Comparison of ENCODE assay signal across 19 cellular contexts in the genomic region with DNA sequence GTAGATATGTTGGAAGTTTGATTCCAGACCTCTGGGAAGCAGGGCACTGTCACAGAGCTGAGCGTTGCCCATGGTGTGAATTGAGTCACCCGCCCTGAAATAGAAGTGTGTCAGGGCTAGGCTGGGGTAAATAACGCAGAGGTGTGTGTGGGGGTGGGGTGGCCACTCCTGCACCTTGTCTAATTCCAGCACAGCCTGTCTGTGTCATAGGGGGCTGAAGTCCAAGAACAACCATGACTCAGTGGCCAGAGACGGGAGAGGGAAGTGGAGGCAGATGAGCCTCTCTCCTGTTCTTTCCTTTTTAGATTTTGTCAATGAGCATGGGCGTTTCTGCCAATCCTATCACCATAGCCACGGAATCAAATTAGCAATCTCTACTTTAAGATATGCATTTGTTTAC.
DNase-seq lines count a peak whose midpoint lies in the region; ATAC-seq, FAIRE-seq and TF ChIP-seq lines count a peak whose summit lies in the region.
"Had no signal": no experiment of that assay in that cellular context is flagged by ENCODE, and none has a peak within 500 bp of the region (broad histone marks: within the 10 kb centered on the region; RNA-seq: fewer than 3 reads in every experiment).

No MANE protein-coding gene starts in this region.

- no TSS peak for BruUV-seq in MCF 10A (replicated peaks; lab: Mats Ljungman, UMichigan)
- no TSS peak for BruUV-seq in mammary epithelial cell (replicated peaks; lab: Mats Ljungman, UMichigan)

- no peak overlapping the region for H3K27ac ChIP-seq in mammary epithelial cell (ENCODE audit: insufficient read depth, low read depth, low read length)
- H3K27ac ChIP-seq in astrocyte (ENCODE audit: low read depth, low read length) = peak overlapping the region; percentile 21
- no peak overlapping the region for H3K27ac ChIP-seq in hepatocyte
- H3K27ac ChIP-seq: 22Rv1 had no signal

- TF ChIP-seq CTCF in MCF 10A (IDR thresholded peaks at IDR 0.05; ENCODE audit: unreplicated experiment) = no peak
- no peak for TF ChIP-seq CTCF in mammary epithelial cell (conservative IDR thresholded peaks at IDR 0.05 in 1 of 2, IDR thresholded peaks at IDR 0.05 in 1 of 2; ENCODE audit: extremely low read depth in 1 of 2, insufficient read depth in 1 of 2, low read depth in 1 of 2, low read length in 2 of 2)
- TF ChIP-seq CTCF in astrocyte (IDR thresholded peaks at IDR 0.05; ENCODE audit: insufficient read depth, low read depth, low read length) = no peak
- TF ChIP-seq CTCF in hepatocyte (IDR thresholded peaks at IDR 0.05; ENCODE audit: poor library complexity) = no peak

- H3K9me2 ChIP-seq in hepatocyte (replicated peaks; ENCODE audit: insufficient read depth) = no peaks in the 10 kb centered on the region

- H3K27me3 Mint-ChIP-seq in MCF 10A (ENCODE audit: insufficient read depth, unreplicated experiment) (no peaks in the 10 kb centered on the region), astrocyte (ENCODE audit: low read depth, unreplicated experiment) (no peaks in the 10 kb centered on the region)

- POLR2A ChIA-PET in MCF 10A (lab: Yijun Ruan, JAX) = no interaction called here

- H3K36me3 Mint-ChIP-seq in MCF 10A (ENCODE audit: insufficient read depth, unreplicated experiment) (no peaks in the 10 kb centered on the region), astrocyte (ENCODE audit: low read depth, unreplicated experiment) (no peaks in the 10 kb centered on the region)
- H3K36me3 Mint-ChIP-seq in activated naive CD4-positive, alpha-beta T cell treated with anti-CD3 and anti-CD28 coated beads, Interleukin-2, amount 50 U/mL, for 72 hours = peaks cover 0 to 5% of the 10 kb centered on the region in 2 donors
- H3K36me3 Mint-ChIP-seq: CD14-positive monocyte had no signal

- CTCF ChIA-PET in MCF 10A (lab: Yijun Ruan, JAX) = no interaction called here
- CTCF ChIA-PET in mammary epithelial cell (lab: Charles Lee; ENCODE audit: low non-redundant PET) = no interaction called here

- no peaks in the 10 kb centered on the region for H3K36me3 ChIP-seq in mammary epithelial cell (ENCODE audit: insufficient read depth, low read length)
- no peaks in the 10 kb centered on the region for H3K36me3 ChIP-seq in astrocyte (ENCODE audit: insufficient read depth, low read length)
- H3K36me3 ChIP-seq in hepatocyte (replicated peaks; ENCODE audit: insufficient read depth, low read depth) = no peaks in the 10 kb centered on the region

- in situ Hi-C loops in mammary epithelial cell (cut with MboI; ENCODE audit: low sequenced_read_pairs in 2 of 2) = no loop called here

- H3K27me3 ChIP-seq in mammary epithelial cell (ENCODE audit: insufficient read depth, low read length) (no peaks in the 10 kb centered on the region), astrocyte (ENCODE audit: insufficient read depth, low read length) (no peaks in the 10 kb centered on the region), hepatocyte (no peaks in the 10 kb centered on the region)

- H3K79me2 ChIP-seq in mammary epithelial cell (ENCODE audit: insufficient read depth, low read length) = no peaks in the 10 kb centered on the region
- no peaks in the 10 kb centered on the region for H3K79me2 ChIP-seq in astrocyte (ENCODE audit: insufficient read depth, low read length)
- no peaks in the 10 kb centered on the region for H3K79me2 ChIP-seq in hepatocyte

- dilution Hi-C loops in mammary epithelial cell (cut with HindIII; ENCODE audit: low sequenced_read_pairs) = no loop called here

- no peaks in the 10 kb centered on the region for H3K9me3 Mint-ChIP-seq in MCF 10A (ENCODE audit: unreplicated experiment)
- no peaks in the 10 kb centered on the region for H3K9me3 Mint-ChIP-seq in astrocyte (ENCODE audit: unreplicated experiment)
- H3K9me3 Mint-ChIP-seq in activated naive CD4-positive, alpha-beta T cell treated with anti-CD3 and anti-CD28 coated beads, Interleukin-2, amount 50 U/mL, for 72 hours = peaks cover 4% of the 10 kb centered on the region in 2 donors

- no peaks in the 10 kb centered on the region for H3K4me1 ChIP-seq in mammary epithelial cell (ENCODE audit: insufficient read depth, low read length)
- peaks cover 4% of the 10 kb centered on the region for H3K4me1 ChIP-seq in astrocyte (ENCODE audit: insufficient read depth, low read length)
- no peaks in the 10 kb centered on the region for H3K4me1 ChIP-seq in hepatocyte (ENCODE audit: insufficient read depth)

- no peak overlapping the region for H3K4me3 ChIP-seq in mammary epithelial cell (replicated peaks in 1 of 3; ENCODE audit: insufficient read depth in 1 of 3, low read depth in 2 of 3, low read length in 3 of 3)
- H3K4me3 ChIP-seq in astrocyte (ENCODE audit: insufficient read depth, low read depth, low read length) = no peak overlapping the region
- no peak overlapping the region for H3K4me3 ChIP-seq in hepatocyte

- H3K27ac Mint-ChIP-seq in MCF 10A (ENCODE audit: low read depth, unreplicated experiment) (no peak overlapping the region), astrocyte (ENCODE audit: unreplicated experiment) (no peak overlapping the region)
- H3K27ac Mint-ChIP-seq in activated naive CD4-positive, alpha-beta T cell treated with anti-CD3 and anti-CD28 coated beads, Interleukin-2, amount 50 U/mL, for 72 hours = no peak overlapping the region
- H3K27ac Mint-ChIP-seq: CD14-positive monocyte had no signal

- H3K4me3 Mint-ChIP-seq in MCF 10A (ENCODE audit: unreplicated experiment) (peak overlapping the region; percentile 12), astrocyte (ENCODE audit: unreplicated experiment) (no peak overlapping the region)
- H3K4me3 Mint-ChIP-seq: CD14-positive monocyte had no signal

- FAIRE-seq in astrocyte (lab: Jason Lieb, UNC) (no peak), urothelium cell line (lab: Jason Lieb, UNC) (no peak)
- FAIRE-seq: H54, HepG2, RCC 7860 had no signal

- peaks cover 14% of the 10 kb centered on the region for H3K9me3 ChIP-seq in mammary epithelial cell (replicated peaks; ENCODE audit: insufficient read depth, low read length)
- peaks cover 3% of the 10 kb centered on the region for H3K9me3 ChIP-seq in astrocyte (ENCODE audit: insufficient read depth, low read depth, low read length)
- no peaks in the 10 kb centered on the region for H3K9me3 ChIP-seq in hepatocyte (ENCODE audit: low read depth)

- peak; percentile 75 for DNase-seq in MCF 10A (ENCODE audit: unreplicated experiment)
- DNase-seq in mammary epithelial cell = no peak
- DNase-seq in astrocyte (ENCODE audit: low read depth) = no peak
- peak; percentile 31 for DNase-seq in hepatocyte (ENCODE audit: low spot score)
- peak; percentile 40 for DNase-seq in urothelium cell line (ENCODE audit: low spot score)
- no peak for DNase-seq in stimulated activated CD4-positive, alpha-beta T cell treated with anti-CD3 and anti-CD28 coated beads, Interleukin-4, amount 100 ng/mL, for 4 hours
- DNase-seq in activated naive CD4-positive, alpha-beta T cell treated with anti-CD3 and anti-CD28 coated beads, Interleukin-2, amount 50 U/mL, for 72 hours (ENCODE audit: low spot score in 2 of 2) = no peak
- no peak for DNase-seq in NCI-H1694 (lab: John Stamatoyannopoulos, UW)
- DNase-seq: DMS79 treated with DMSO at 0.1 percent for 48 hours, KBM-7, NCI-H1417 treated with DMSO at 0.1 percent for 48 hours, NCI-H1930, NCI-H446 treated with DMSO at 0.1 percent for 48 hours, SHP77 had no signal

- ATAC-seq in activated naive CD4-positive, alpha-beta T cell treated with anti-CD3 and anti-CD28 coated beads, Interleukin-2, amount 50 U/mL, for 72 hours = no peak
- ATAC-seq: HepG2 had no signal

- H3K9ac ChIP-seq in mammary epithelial cell (ENCODE audit: insufficient read depth, low read length) (no peak overlapping the region), astrocyte (ENCODE audit: low read length) (no peak overlapping the region)

- 86% methylated on average over 3 of the region's 6 CpGs for WGBS in mammary epithelial cell (ENCODE audit: low coverage, missing lambda C conversion rate)
- 74% methylated on average over 6 of the region's 6 CpGs for WGBS in hepatocyte (ENCODE audit: low lambda C conversion rate, missing lambda C conversion rate)

- H3K4me2 ChIP-seq in mammary epithelial cell (ENCODE audit: insufficient read depth, low read depth, low read length) (no peak overlapping the region), astrocyte (ENCODE audit: low read length) (peak overlapping the region; percentile 45), hepatocyte (no peak overlapping the region)

- intact Hi-C loops in MCF 10A (cut with micrococcal nuclease) (no loop called here), mammary epithelial cell (cut with micrococcal nuclease) (no loop called here)

- H4K20me1 ChIP-seq in mammary epithelial cell (ENCODE audit: insufficient read depth, low read length) (no peaks in the 10 kb centered on the region), astrocyte (ENCODE audit: insufficient read depth, low read length) (no peaks in the 10 kb centered on the region), hepatocyte (ENCODE audit: insufficient read depth, poor library complexity, severe bottlenecking) (no peaks in the 10 kb centered on the region)

- peaks cover 12% of the 10 kb centered on the region for H3K4me1 Mint-ChIP-seq in MCF 10A (ENCODE audit: insufficient read depth, unreplicated experiment)
- peaks cover 2% of the 10 kb centered on the region for H3K4me1 Mint-ChIP-seq in astrocyte (ENCODE audit: low read depth, unreplicated experiment)
- H3K4me1 Mint-ChIP-seq: CD14-positive monocyte had no signal

- H2AFZ ChIP-seq in mammary epithelial cell (ENCODE audit: low read depth, low read length) = no peak overlapping the region
- H2AFZ ChIP-seq in astrocyte (ENCODE audit: low read depth, low read length) = no peak overlapping the region
- no peak overlapping the region for H2AFZ ChIP-seq in hepatocyte

Comparison
In these comparisons a context has a peak if more than half of its experiments do, and no peak if none do; other contexts are left out.
1. DNase-seq: peak in MCF 10A (single experiment), hepatocyte (single experiment) and urothelium cell line (single experiment); none in mammary epithelial cell (single experiment), astrocyte (single experiment), stimulated activated CD4-positive, alpha-beta T cell treated with anti-CD3 and anti-CD28 coated beads, Interleukin-4, amount 100 ng/mL, for 4 hours (0 of 2), activated naive CD4-positive, alpha-beta T cell treated with anti-CD3 and anti-CD28 coated beads, Interleukin-2, amount 50 U/mL, for 72 hours (0 of 2) and NCI-H1694 (single experiment).